Comparison of ENCODE assay signal across 9 cellular contexts in genomic region chr17:75753514-75754377, GRCh38. TPM values are rescaled to one million over a fixed set of nuclear protein-coding genes. Genes with fewer than 3 reads are reported as not detected.
DNase-seq lines count a peak whose midpoint lies in the region; TF ChIP-seq lines count a peak whose summit lies in the region.
"Had no signal": no experiment of that assay in that cellular context is flagged by ENCODE, and none has a peak within 500 bp of the region (broad histone marks: within the 10 kb centered on the region; RNA-seq: fewer than 3 reads in every experiment).

No MANE protein-coding gene starts in this region.

- 0 out of 2 replicates have a peak, but pooled peaks cover 3% of the 10 kb centered on the region for H4K20me1 ChIP-seq in PC-9 (ENCODE audit: insufficient read depth)

- TF ChIP-seq CTCF in astrocyte of the cerebellum (IDR thresholded peaks at IDR 0.05; ENCODE audit: low read depth, low read length, missing control alignments) (peak; percentile 40), PC-9 (conservative IDR thresholded peaks at IDR 0.05) (no peak)

- peaks cover 4% of the 10 kb centered on the region; the same call in 1 of the 2 replicates for H3K36me3 ChIP-seq in PC-9 (ENCODE audit: low read depth)

- CTCF ChIA-PET in PC-9 (lab: Charles Lee), result no interaction called here

- H2AFZ ChIP-seq in PC-9, result no peak overlapping the region

- no peaks in the 10 kb centered on the region for H3K9me2 ChIP-seq in PC-9 (ENCODE audit: insufficient read depth)

- no peaks in the 10 kb centered on the region for H3K79me2 ChIP-seq in PC-9 (ENCODE audit: low read depth)

- DNase-seq in NCI-H1694 treated with DMSO at 0.1 percent for 48 hours (lab: John Stamatoyannopoulos, UW), result peak; percentile 59
- DNase-seq in NCI-H1694 (lab: John Stamatoyannopoulos, UW), result no peak
- DNase-seq in HUDEP-2 (lab: John Stamatoyannopoulos, UW; ENCODE audit: unreplicated experiment in 76 of 76), result peak in 59 of 76 experiments; percentile 13 to 79 (median 53)
- DNase-seq in T-helper 9 cell, result peak; percentile 61
- no peak for DNase-seq in astrocyte of the cerebellum (ENCODE audit: low read depth)
- DNase-seq in iPS-NIHi11 (ENCODE audit: low spot score), result peak; percentile 91
- peak; percentile 37 to 46 for DNase-seq in stimulated activated CD4-positive, alpha-beta T cell treated with anti-CD3 and anti-CD28 coated beads, Interleukin-1b, Interleukin-23, amount 100 ng/mL, for 1 hour (ENCODE audit: low read depth in 2 of 2)
- DNase-seq in PC-9, result no peak

- POLR2A ChIA-PET in PC-9 (lab: Charles Lee; ENCODE audit: unreplicated experiment), result no interaction called here

- H3K4me1 ChIP-seq in PC-9 (replicated peaks; ENCODE audit: insufficient read depth), result no peaks in the 10 kb centered on the region

- BruUV-seq in PC-9 (replicated peaks; lab: Mats Ljungman, UMichigan), result no TSS peak

- no peaks in the 10 kb centered on the region for H3K9me3 ChIP-seq in PC-9 (ENCODE audit: insufficient read depth, low read depth)

- H3F3A ChIP-seq in PC-9 (ENCODE audit: insufficient read depth, low read depth), result peaks cover 31% of the 10 kb centered on the region

- H3K27me3 ChIP-seq in PC-9 (ENCODE audit: insufficient read depth, low read depth), result no peaks in the 10 kb centered on the region

- intact Hi-C loops in PC-9 (cut with micrococcal nuclease; ENCODE audit: unreplicated experiment), result no loop called here

- no peak overlapping the region for H3K27ac ChIP-seq in PC-9
- H3K27ac ChIP-seq: C4-2B had no signal

- H3K4me2 ChIP-seq in PC-9, result no peak overlapping the region

- in situ Hi-C loops in astrocyte of the cerebellum (cut with HindIII; ENCODE audit: low sequenced_read_pairs), result no loop called here

- no peak overlapping the region for H3K4me3 ChIP-seq in astrocyte of the cerebellum (ENCODE audit: low read depth, low read length)
- H3K4me3 ChIP-seq in PC-9, result no peak overlapping the region

RNA-seq across cellular contexts. Expression of gene GALK1, which starts 11.2 kb away (rescaled TPM):
- 12.7 and 12.8 TPM in 2 replicates for total RNA-seq in PC-9 (2021)

RNA-seq across cellular contexts. Expression of gene UNK, which starts 30.9 kb away (rescaled TPM):
- total RNA-seq in PC-9 (2021), result 25.3 and 27.8 TPM in 2 replicates

RNA-seq across cellular contexts. Expression of gene ITGB4, which starts 32.5 kb away (rescaled TPM):
- 448 and 461 TPM in 2 replicates for total RNA-seq in PC-9 (2021)

Comparison
In these comparisons a context has a peak if more than half of its experiments do, and no peak if none do; other contexts are left out.
1. DNase-seq: peak in NCI-H1694 treated with DMSO at 0.1 percent for 48 hours (single experiment), HUDEP-2 (59 of 76), T-helper 9 cell (single experiment), iPS-NIHi11 (single experiment) and stimulated activated CD4-positive, alpha-beta T cell treated with anti-CD3 and anti-CD28 coated beads, Interleukin-1b, Interleukin-23, amount 100 ng/mL, for 1 hour (2 of 2); none in NCI-H1694 (single experiment), astrocyte of the cerebellum (single experiment) and PC-9 (0 of 2).